In genomic region chr11:6482431-6482830, GRCh38 we compare ENCODE assay signal across 9 cellular contexts. TPM values are rescaled to one million over a fixed set of nuclear protein-coding genes. Genes with fewer than 3 reads are reported as not detected.
DNase-seq lines count a peak whose midpoint lies in the region; ATAC-seq and TF ChIP-seq lines count a peak whose summit lies in the region.
"Had no signal": no experiment of that assay in that cellular context is flagged by ENCODE, and none has a peak within 500 bp of the region (broad histone marks: within the 10 kb centered on the region; RNA-seq: fewer than 3 reads in every experiment).

No MANE protein-coding gene starts in this region.

- no peak for ATAC-seq in foreskin keratinocyte

- DNase-seq in HFF-Myc (ENCODE audit: extremely low read depth, low read depth) = no peak
- DNase-seq in foreskin keratinocyte = no peak
- no peak for DNase-seq in activated CD4-positive, CD25-positive, alpha-beta regulatory T cell (lab: John Stamatoyannopoulos, UW)
- DNase-seq in NCI-H2171 (lab: John Stamatoyannopoulos, UW) = no peak
- no peak for DNase-seq in cerebellum (ENCODE audit: low spot score)
- no peak for DNase-seq in activated CD4-positive, alpha-beta T cell treated with anti-CD3 and anti-CD28 coated beads for 48 hours
- DNase-seq: HCEC 1CT had no signal

- TF ChIP-seq CTCF in HFF-Myc (IDR thresholded peaks at IDR 0.05; ENCODE audit: low read depth, low read length, missing control alignments) (no peak), WI38 (IDR thresholded peaks at IDR 0.05; ENCODE audit: low read depth, low read length) (no peak), foreskin keratinocyte (conservative IDR thresholded peaks at IDR 0.05) (no peak)

- H3K4me1 ChIP-seq in foreskin keratinocyte = peaks cover 7% of the 10 kb centered on the region

- peak overlapping the region; percentile 94 for H3K27ac ChIP-seq in foreskin keratinocyte
- peak overlapping the region in 13 of 21 experiments; percentile 75 to 98 (median 92) for H3K27ac ChIP-seq in skin epidermis

- H3K4me3 ChIP-seq in HFF-Myc (replicated peaks; ENCODE audit: low read depth, low read length) (peak overlapping the region; percentile 87), WI38 (ENCODE audit: low read depth, low read length) (peak overlapping the region; percentile 80), skin epidermis (peak overlapping the region; percentile 53 to 82 (median 71))

- H3K27me3 ChIP-seq in foreskin keratinocyte = no peaks in the 10 kb centered on the region

RNA-seq across cellular contexts. Expression of gene TIMM10B, which starts 1.1 kb away (rescaled TPM):
- 32.4 and 33.2 TPM in 2 replicates for total RNA-seq in foreskin keratinocyte
- polyA plus RNA-seq in foreskin keratinocyte = 31.2 and 33.0 TPM in 2 replicates
- total RNA-seq in cerebellum = 30.7 TPM

RNA-seq across cellular contexts. Expression of gene ARFIP2, which starts 1.3 kb away (rescaled TPM):
- total RNA-seq in foreskin keratinocyte (53.0 and 59.4 TPM in 2 replicates), cerebellum (22.3 TPM)
- 53.7 and 60.4 TPM in 2 replicates for polyA plus RNA-seq in foreskin keratinocyte

RNA-seq across cellular contexts. Expression of gene TRIM3, which starts 8.7 kb away (rescaled TPM):
- 14.7 and 15.4 TPM in 2 replicates for total RNA-seq in foreskin keratinocyte
- polyA plus RNA-seq in foreskin keratinocyte = 11.3 and 13.8 TPM in 2 replicates
- 63.9 TPM for total RNA-seq in cerebellum

RNA-seq across cellular contexts. Expression of gene DNHD1, which starts 14.6 kb away (rescaled TPM):
- total RNA-seq in foreskin keratinocyte (2.0 and 2.2 TPM in 2 replicates), cerebellum (13.5 TPM)
- 0.91 and 0.92 TPM in 2 replicates for polyA plus RNA-seq in foreskin keratinocyte

RNA-seq across cellular contexts. Expression of gene HPX, which starts 41.6 kb away (rescaled TPM):
- 0.14 and 0.24 TPM in 2 replicates for total RNA-seq in foreskin keratinocyte
- polyA plus RNA-seq in foreskin keratinocyte = 0.10 and 0.38 TPM in 2 replicates
- 4.4 TPM for total RNA-seq in cerebellum
